Comparison of ENCODE assay signal across 32 cellular contexts in genomic region chr15:68083463-68083862, GRCh38.
"Had no signal": no experiment of that assay in that cellular context is flagged by ENCODE, and none has a peak within 500 bp of the region (broad histone marks: within the 10 kb centered on the region; RNA-seq: fewer than 3 reads in every experiment).

No MANE protein-coding gene starts in this region.

- H3K4me1 ChIP-seq: colonic mucosa had no signal

- H3K27me3 ChIP-seq: body of pancreas, colonic mucosa, esophagus squamous epithelium, gastroesophageal sphincter, heart right ventricle had no signal

- DNase-seq: activated B cell treated with CpG ODN at 0.5 μM for 24 hours; activated CD4-positive, alpha-beta T cell treated with anti-CD3 and anti-CD28 coated beads for 48 hours; activated CD4-positive, alpha-beta T cell treated with anti-CD3 and anti-CD28 coated beads, Interleukin-2, amount 50 U/mL, for 1 hour; activated CD4-positive, alpha-beta T cell treated with anti-CD3 and anti-CD28 coated beads, Interleukin-2, amount 50 U/mL, for 48 hours; activated CD8-positive, alpha-beta memory T cell treated with anti-CD3 and anti-CD28 coated beads for 24 hours; activated CD8-positive, alpha-beta T cell treated with anti-CD3 and anti-CD28 coated beads for 36 hours; activated effector memory CD4-positive, alpha-beta T cell treated with Interleukin-2 at 50 U/mL for 16 hours; activated gamma-delta T cell treated with Interleukin-2 at 50 U/mL for 16 hours; activated naive CD4-positive, alpha-beta T cell treated with anti-CD3 and anti-CD28 coated beads, Interleukin-2, amount 50 U/mL, for 16 hours; activated naive CD4-positive, alpha-beta T cell treated with Interleukin-2 at 50 U/mL for 16 hours; activated T-cell treated with anti-CD3 and anti-CD28 coated beads, Interleukin-2, amount 50 U/mL, for 4 hours; amniotic stem cell; anterior cingulate cortex; body of pancreas; caudate nucleus; cerebellar nuclear complex; colonic mucosa; effector CD8-positive, alpha-beta T cell; esophagus squamous epithelium; foreskin melanocyte; heart right ventricle; T1000; WERI-Rb-1 had no signal

- H3K36me3 ChIP-seq: colonic mucosa had no signal

- H3K27me3 Mint-ChIP-seq: activated B cell treated with CpG ODN at 0.5 μM for 24 hours; activated CD8-positive, alpha-beta T cell treated with anti-CD3 and anti-CD28 coated beads for 36 hours; activated naive CD8-positive, alpha-beta T cell; activated T-helper 17 cell treated with anti-CD3 and anti-CD28 coated beads, Interleukin-2, amount 50 U/mL, for 72 hours had no signal

- H3K4me3 Mint-ChIP-seq: activated B cell treated with CpG ODN at 0.5 μM for 24 hours; activated CD8-positive, alpha-beta T cell treated with anti-CD3 and anti-CD28 coated beads for 36 hours; activated naive CD8-positive, alpha-beta T cell; activated T-cell treated with anti-CD3 and anti-CD28 coated beads, Interleukin-2, amount 50 U/mL, for 4 hours; activated T-helper 17 cell treated with anti-CD3 and anti-CD28 coated beads, Interleukin-2, amount 50 U/mL, for 72 hours; T-helper 1 cell treated with Interleukin-12 subunit alpha and Interleukin-12 subunit beta and Interleukin-4 antibody, amounts not matched to agents 30 μg/mL and 1 μg/mL, for 36 hours; T-helper 2 cell treated with Interferon-gamma antibody and Interleukin-4, amounts not matched to agents 5 μg/mL and 100 μg/mL, for 36 hours had no signal

- H3K27ac ChIP-seq: body of pancreas, colonic mucosa, epithelial cell of prostate, esophagus squamous epithelium, gastroesophageal sphincter, heart right ventricle, WERI-Rb-1 had no signal

- H3K9me3 Mint-ChIP-seq: activated B cell treated with CpG ODN at 0.5 μM for 24 hours; activated CD8-positive, alpha-beta T cell treated with anti-CD3 and anti-CD28 coated beads for 36 hours; activated T-cell treated with anti-CD3 and anti-CD28 coated beads, Interleukin-2, amount 50 U/mL, for 4 hours; activated T-helper 17 cell treated with anti-CD3 and anti-CD28 coated beads, Interleukin-2, amount 50 U/mL, for 72 hours; T-helper 1 cell treated with Interleukin-12 subunit alpha and Interleukin-12 subunit beta and Interleukin-4 antibody, amounts not matched to agents 30 μg/mL and 1 μg/mL, for 36 hours; T-helper 2 cell treated with Interferon-gamma antibody and Interleukin-4, amounts not matched to agents 5 μg/mL and 100 μg/mL, for 36 hours had no signal

- H3K9me3 ChIP-seq: body of pancreas, colonic mucosa, esophagus squamous epithelium, gastroesophageal sphincter, heart right ventricle had no signal

- ATAC-seq: activated CD4-positive, CD25-positive, alpha-beta regulatory T cell treated with anti-CD3 and anti-CD28 coated beads, Interleukin-2, amount 50 U/mL, for 24 hours; activated CD8-positive, alpha-beta T cell treated with anti-CD3 and anti-CD28 coated beads for 36 hours; activated T-cell treated with anti-CD3 and anti-CD28 coated beads, Interleukin-2, amount 50 U/mL, for 4 hours; activated T-helper 17 cell treated with anti-CD3 and anti-CD28 coated beads, Interleukin-2, amount 50 U/mL, for 72 hours; body of pancreas; gastroesophageal sphincter; heart right ventricle had no signal

- H3K4me3 ChIP-seq: body of pancreas, colonic mucosa, esophagus squamous epithelium, gastroesophageal sphincter, heart right ventricle had no signal

- FAIRE-seq: endometrium, endothelial cell of umbilical vein had no signal

- H3K27ac Mint-ChIP-seq: activated B cell treated with CpG ODN at 0.5 μM for 24 hours; activated CD8-positive, alpha-beta T cell treated with anti-CD3 and anti-CD28 coated beads for 36 hours; activated T-helper 17 cell treated with anti-CD3 and anti-CD28 coated beads, Interleukin-2, amount 50 U/mL, for 72 hours; T-helper 1 cell treated with Interleukin-12 subunit alpha and Interleukin-12 subunit beta and Interleukin-4 antibody, amounts not matched to agents 30 μg/mL and 1 μg/mL, for 36 hours; T-helper 2 cell treated with Interferon-gamma antibody and Interleukin-4, amounts not matched to agents 5 μg/mL and 100 μg/mL, for 36 hours had no signal
